Comparison of ENCODE assay signal across 1 cellular context in genomic region chr2:101986804-101987740, GRCh38.
TF ChIP-seq lines count a peak whose summit lies in the region.

No MANE protein-coding gene starts in this region.

TF ChIP-seq in HepG2, 621 proteins besides CTCF, POLR2A, EP300 and RAD21:
- TF ChIP-seq TEAD3 (CRISPR knock-in tag; optimal IDR thresholded peaks at IDR 0.05; ENCODE audit: borderline replicate concordance), result peak; percentile 71
- no peak for TF ChIP-seq NONO (IDR thresholded peaks at IDR 0.05)
- 0 out of 2 replicates have a peak, but pooled peaks have one; percentile 11 for TF ChIP-seq NONO (CRISPR knock-in tag; conservative IDR thresholded peaks at IDR 0.05)
- TF ChIP-seq NCOR1 (IDR thresholded peaks at IDR 0.05; ENCODE audit: borderline replicate concordance, low read length), result peak; percentile 88
- TF ChIP-seq RCOR2 (CRISPR knock-in tag; IDR thresholded peaks at IDR 0.05), result 0 out of 2 replicates have a peak, but pooled peaks have one; percentile 18
- peak; percentile 94 for TF ChIP-seq ZNF362 (CRISPR knock-in tag; IDR thresholded peaks at IDR 0.05; ENCODE audit: borderline replicate concordance)
- TF ChIP-seq ZNF224 (CRISPR knock-in tag; IDR thresholded peaks at IDR 0.05), result no peak
- TF ChIP-seq MIXL1 (CRISPR knock-in tag; IDR thresholded peaks at IDR 0.05), result no peak
- peak; percentile 62 for TF ChIP-seq CEBPG (CRISPR knock-in tag; IDR thresholded peaks at IDR 0.05)
- no peak for TF ChIP-seq NCOA5 (CRISPR knock-in tag; IDR thresholded peaks at IDR 0.05)
- no peak for TF ChIP-seq FOXP1 (IDR thresholded peaks at IDR 0.05)
- TF ChIP-seq FOXP1 (CRISPR knock-in tag; IDR thresholded peaks at IDR 0.05), result no peak
- TF ChIP-seq RARA (CRISPR knock-in tag; IDR thresholded peaks at IDR 0.05), result peak; percentile 87
- peak; percentile 18; the same call in 1 of the 2 replicates for TF ChIP-seq ZNF230 (CRISPR knock-in tag; IDR thresholded peaks at IDR 0.05)
- TF ChIP-seq, protein P1, sequence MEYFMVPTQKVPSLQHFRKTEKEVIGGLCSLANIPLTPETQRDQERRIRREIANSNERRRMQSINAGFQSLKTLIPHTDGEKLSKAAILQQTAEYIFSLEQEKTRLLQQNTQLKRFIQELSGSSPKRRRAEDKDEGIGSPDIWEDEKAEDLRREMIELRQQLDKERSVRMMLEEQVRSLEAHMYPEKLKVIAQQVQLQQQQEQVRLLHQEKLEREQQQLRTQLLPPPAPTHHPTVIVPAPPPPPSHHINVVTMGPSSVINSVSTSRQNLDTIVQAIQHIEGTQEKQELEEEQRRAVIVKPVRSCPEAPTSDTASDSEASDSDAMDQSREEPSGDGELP (IDR thresholded peaks at IDR 0.05; ENCODE audit: borderline replicate concordance, low read depth), result peak; percentile 13; the same call in 1 of the 2 replicates
- TF ChIP-seq HNF4A (CRISPR knock-in tag; IDR thresholded peaks at IDR 0.05), result peak; percentile 73
- TF ChIP-seq ZNF3 (CRISPR knock-in tag; IDR thresholded peaks at IDR 0.05), result 0 out of 2 replicates have a peak, but pooled peaks have one; percentile 32
- TF ChIP-seq, protein P2, sequence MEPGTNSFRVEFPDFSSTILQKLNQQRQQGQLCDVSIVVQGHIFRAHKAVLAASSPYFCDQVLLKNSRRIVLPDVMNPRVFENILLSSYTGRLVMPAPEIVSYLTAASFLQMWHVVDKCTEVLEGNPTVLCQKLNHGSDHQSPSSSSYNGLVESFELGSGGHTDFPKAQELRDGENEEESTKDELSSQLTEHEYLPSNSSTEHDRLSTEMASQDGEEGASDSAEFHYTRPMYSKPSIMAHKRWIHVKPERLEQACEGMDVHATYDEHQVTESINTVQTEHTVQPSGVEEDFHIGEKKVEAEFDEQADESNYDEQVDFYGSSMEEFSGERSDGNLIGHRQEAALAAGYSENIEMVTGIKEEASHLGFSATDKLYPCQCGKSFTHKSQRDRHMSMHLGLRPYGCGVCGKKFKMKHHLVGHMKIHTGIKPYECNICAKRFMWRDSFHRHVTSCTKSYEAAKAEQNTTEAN (CRISPR knock-in tag; conservative IDR thresholded peaks at IDR 0.05), result 0 out of 2 replicates have a peak, but pooled peaks have one; percentile 9
- TF ChIP-seq PHF21A (CRISPR knock-in tag; IDR thresholded peaks at IDR 0.05), result 0 out of 2 replicates have a peak, but pooled peaks have one; percentile 32
- peak; percentile 50; the same call in 1 of the 2 replicates for TF ChIP-seq HNF4G (IDR thresholded peaks at IDR 0.05; ENCODE audit: borderline replicate concordance, low read depth, low read length)
- no peak for TF ChIP-seq HNF4G (CRISPR knock-in tag; IDR thresholded peaks at IDR 0.05; ENCODE audit: borderline replicate concordance, low read depth)
- TF ChIP-seq ZNF501 (CRISPR knock-in tag; IDR thresholded peaks at IDR 0.05), result 0 out of 2 replicates have a peak, but pooled peaks have one; percentile 37
- no peak for TF ChIP-seq JUNB (CRISPR knock-in tag; IDR thresholded peaks at IDR 0.05; ENCODE audit: borderline replicate concordance)
- TF ChIP-seq, protein P3, sequence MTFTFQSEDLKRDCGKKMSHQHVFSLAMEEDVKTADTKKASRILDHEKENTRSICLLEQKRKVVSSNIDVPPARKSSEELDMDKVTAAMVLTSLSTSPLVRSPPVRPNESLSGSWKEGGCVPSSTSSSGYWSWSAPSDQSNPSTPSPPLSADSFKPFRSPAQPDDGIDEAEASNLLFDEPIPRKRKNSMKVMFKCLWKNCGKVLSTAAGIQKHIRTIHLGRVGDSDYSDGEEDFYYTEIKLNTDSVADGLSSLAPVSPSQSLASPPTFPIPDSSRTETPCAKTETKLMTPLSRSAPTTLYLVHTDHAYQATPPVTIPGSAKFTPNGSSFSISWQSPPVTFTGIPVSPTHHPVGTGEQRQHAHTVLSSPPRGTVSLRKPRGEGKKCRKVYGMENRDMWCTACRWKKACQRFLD (CRISPR knock-in tag; IDR thresholded peaks at IDR 0.05; ENCODE audit: borderline replicate concordance), result 0 out of 2 replicates have a peak, but pooled peaks have one; percentile 21
- no peak for TF ChIP-seq RAD51 (IDR thresholded peaks at IDR 0.05; ENCODE audit: borderline replicate concordance)
- TF ChIP-seq CEBPB (IDR thresholded peaks at IDR 0.05; ENCODE audit: borderline replicate concordance, low read depth, low read length), result peak; percentile 75
- TF ChIP-seq ZEB1 (IDR thresholded peaks at IDR 0.05; ENCODE audit: insufficient replicate concordance, low read depth), result peak; percentile 3
- 0 out of 2 replicates have a peak, but pooled peaks have one; percentile 14 for TF ChIP-seq ESRRA (CRISPR knock-in tag; IDR thresholded peaks at IDR 0.05; ENCODE audit: low read depth)
- TF ChIP-seq ZNF605 (CRISPR knock-in tag; IDR thresholded peaks at IDR 0.05), result peak; percentile 71; the same call in 1 of the 2 replicates
- 0 out of 2 replicates have a peak, but pooled peaks have one; percentile 24 for TF ChIP-seq NR2C2 (CRISPR knock-in tag; IDR thresholded peaks at IDR 0.05; ENCODE audit: borderline replicate concordance)
- TF ChIP-seq NCOA2 (CRISPR knock-in tag; IDR thresholded peaks at IDR 0.05), result peak; percentile 44; the same call in 1 of the 2 replicates
- no peak for TF ChIP-seq ZFAT (CRISPR knock-in tag; conservative IDR thresholded peaks at IDR 0.05)
- peak; percentile 93; the same call in 1 of the 2 replicates for TF ChIP-seq CHD4 (IDR thresholded peaks at IDR 0.05; ENCODE audit: borderline replicate concordance, low read length)
- TF ChIP-seq ZKSCAN5 (CRISPR knock-in tag; IDR thresholded peaks at IDR 0.05), result no peak
- peak; percentile 10; the same call in 1 of the 2 replicates for TF ChIP-seq HDAC1 (CRISPR knock-in tag; IDR thresholded peaks at IDR 0.05)
- 0 out of 2 replicates have a peak, but pooled peaks have one; percentile 65 for TF ChIP-seq ZNF770 (CRISPR knock-in tag; IDR thresholded peaks at IDR 0.05)
- TF ChIP-seq, protein P4, sequence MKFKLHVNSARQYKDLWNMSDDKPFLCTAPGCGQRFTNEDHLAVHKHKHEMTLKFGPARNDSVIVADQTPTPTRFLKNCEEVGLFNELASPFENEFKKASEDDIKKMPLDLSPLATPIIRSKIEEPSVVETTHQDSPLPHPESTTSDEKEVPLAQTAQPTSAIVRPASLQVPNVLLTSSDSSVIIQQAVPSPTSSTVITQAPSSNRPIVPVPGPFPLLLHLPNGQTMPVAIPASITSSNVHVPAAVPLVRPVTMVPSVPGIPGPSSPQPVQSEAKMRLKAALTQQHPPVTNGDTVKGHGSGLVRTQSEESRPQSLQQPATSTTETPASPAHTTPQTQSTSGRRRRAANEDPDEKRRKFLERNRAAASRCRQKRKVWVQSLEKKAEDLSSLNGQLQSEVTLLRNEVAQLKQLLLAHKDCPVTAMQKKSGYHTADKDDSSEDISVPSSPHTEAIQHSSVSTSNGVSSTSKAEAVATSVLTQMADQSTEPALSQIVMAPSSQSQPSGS (CRISPR knock-in tag; IDR thresholded peaks at IDR 0.05), result no peak
- 0 out of 2 replicates have a peak, but pooled peaks have one; percentile 19 for TF ChIP-seq DPF2 (CRISPR knock-in tag; IDR thresholded peaks at IDR 0.05; ENCODE audit: borderline replicate concordance, low read depth)
- TF ChIP-seq SOX6 (IDR thresholded peaks at IDR 0.05), result no peak
- TF ChIP-seq SOX6 (CRISPR knock-in tag; IDR thresholded peaks at IDR 0.05), result peak; percentile 13; the same call in 1 of the 2 replicates
- 0 out of 2 replicates have a peak, but pooled peaks have one; percentile 31 for TF ChIP-seq FOXJ3 (CRISPR knock-in tag; IDR thresholded peaks at IDR 0.05; ENCODE audit: borderline replicate concordance)
- peak; percentile 98 for TF ChIP-seq ZNF121 (CRISPR knock-in tag; IDR thresholded peaks at IDR 0.05)
- no peak for TF ChIP-seq MZF1 (CRISPR knock-in tag; IDR thresholded peaks at IDR 0.05; ENCODE audit: borderline replicate concordance)
- TF ChIP-seq, protein P5, sequence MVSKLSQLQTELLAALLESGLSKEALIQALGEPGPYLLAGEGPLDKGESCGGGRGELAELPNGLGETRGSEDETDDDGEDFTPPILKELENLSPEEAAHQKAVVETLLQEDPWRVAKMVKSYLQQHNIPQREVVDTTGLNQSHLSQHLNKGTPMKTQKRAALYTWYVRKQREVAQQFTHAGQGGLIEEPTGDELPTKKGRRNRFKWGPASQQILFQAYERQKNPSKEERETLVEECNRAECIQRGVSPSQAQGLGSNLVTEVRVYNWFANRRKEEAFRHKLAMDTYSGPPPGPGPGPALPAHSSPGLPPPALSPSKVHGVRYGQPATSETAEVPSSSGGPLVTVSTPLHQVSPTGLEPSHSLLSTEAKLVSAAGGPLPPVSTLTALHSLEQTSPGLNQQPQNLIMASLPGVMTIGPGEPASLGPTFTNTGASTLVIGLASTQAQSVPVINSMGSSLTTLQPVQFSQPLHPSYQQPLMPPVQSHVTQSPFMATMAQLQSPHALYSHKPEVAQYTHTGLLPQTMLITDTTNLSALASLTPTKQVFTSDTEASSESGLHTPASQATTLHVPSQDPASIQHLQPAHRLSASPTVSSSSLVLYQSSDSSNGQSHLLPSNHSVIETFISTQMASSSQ (IDR thresholded peaks at IDR 0.05; ENCODE audit: low read depth), result 0 out of 2 replicates have a peak, but pooled peaks have one; percentile 18
- TF ChIP-seq, protein P5 (CRISPR knock-in tag; IDR thresholded peaks at IDR 0.05; ENCODE audit: borderline replicate concordance), result no peak
- TF ChIP-seq ZNF263 (CRISPR knock-in tag; IDR thresholded peaks at IDR 0.05), result 0 out of 2 replicates have a peak, but pooled peaks have one; percentile 37
- TF ChIP-seq ASH2L (IDR thresholded peaks at IDR 0.05; ENCODE audit: insufficient read length, low read depth, low read length), result peak; percentile 63
- no peak for TF ChIP-seq ZNF530 (CRISPR knock-in tag; IDR thresholded peaks at IDR 0.05; ENCODE audit: low read depth)
